26 cellular contexts compared by ENCODE assay signal in genomic region chr7:50499092-50499491, GRCh38.
"Had no signal": no experiment of that assay in that cellular context is flagged by ENCODE, and none has a peak within 500 bp of the region (broad histone marks: within the 10 kb centered on the region; RNA-seq: fewer than 3 reads in every experiment).

No MANE protein-coding gene starts in this region.

- H3K9me3 ChIP-seq: ascending aorta, gastroesophageal sphincter had no signal

- H3K27ac Mint-ChIP-seq: activated CD4-positive, alpha-beta memory T cell treated with anti-CD3 and anti-CD28 coated beads for 36 hours; activated CD4-positive, alpha-beta T cell treated with anti-CD3 and anti-CD28 coated beads for 36 hours; activated CD4-positive, alpha-beta T cell treated with anti-CD3 and anti-CD28 coated beads, Interleukin-2, amount 10 ng/mL, durations not matched to agents 24 days and 14 days; activated naive CD4-positive, alpha-beta T cell treated with anti-CD3 and anti-CD28 coated beads, Interleukin-2, amount 10 ng/mL, durations not matched to agents 7 days and 5 days; activated naive CD4-positive, alpha-beta T cell treated with anti-CD3 and anti-CD28 coated beads, Interleukin-2, amount 50 U/mL, for 72 hours; activated naive CD8-positive, alpha-beta T cell treated with anti-CD3 and anti-CD28 coated beads, Interleukin-2, amount 10 ng/mL, durations not matched to agents 7 days and 5 days; activated T-cell treated with anti-CD3 and anti-CD28 coated beads, Interleukin-2, amount 50 U/mL, for 24 hours; activated T-cell treated with anti-CD3 and anti-CD28 coated beads, Interleukin-2, amount 50 U/mL, for 72 hours; dendritic cell treated with granulocyte-macrophage colony-stimulating factor and Interleukin-4, amounts not matched to agents 40 ng/mL and 50 ng/mL, for 4 days; endodermal cell had no signal

- H3K4me3 Mint-ChIP-seq: activated CD4-positive, alpha-beta memory T cell treated with anti-CD3 and anti-CD28 coated beads for 36 hours; activated CD4-positive, alpha-beta T cell treated with anti-CD3 and anti-CD28 coated beads for 36 hours; activated CD4-positive, alpha-beta T cell treated with anti-CD3 and anti-CD28 coated beads, Interleukin-2, amount 10 ng/mL, durations not matched to agents 24 days and 14 days; activated naive CD4-positive, alpha-beta T cell treated with anti-CD3 and anti-CD28 coated beads, Interleukin-2, amount 10 ng/mL, durations not matched to agents 7 days and 5 days; activated naive CD8-positive, alpha-beta T cell treated with anti-CD3 and anti-CD28 coated beads, Interleukin-2, amount 10 ng/mL, durations not matched to agents 7 days and 5 days; activated T-cell treated with anti-CD3 and anti-CD28 coated beads, Interleukin-2, amount 50 U/mL, for 24 hours; activated T-cell treated with anti-CD3 and anti-CD28 coated beads, Interleukin-2, amount 50 U/mL, for 72 hours; brain; central memory CD8-positive, alpha-beta T cell; dendritic cell treated with granulocyte-macrophage colony-stimulating factor and Interleukin-4, amounts not matched to agents 40 ng/mL and 50 ng/mL, for 4 days; endodermal cell had no signal

- H3K27me3 ChIP-seq: ascending aorta, foreskin keratinocyte had no signal

- H3K27ac ChIP-seq: ascending aorta, dorsolateral prefrontal cortex, foreskin keratinocyte, gastroesophageal sphincter had no signal

- H3K36me3 ChIP-seq: ascending aorta, gastroesophageal sphincter had no signal

- H3K9me3 Mint-ChIP-seq: activated CD4-positive, alpha-beta memory T cell treated with anti-CD3 and anti-CD28 coated beads for 36 hours; activated CD4-positive, alpha-beta T cell treated with anti-CD3 and anti-CD28 coated beads, Interleukin-2, amount 10 ng/mL, durations not matched to agents 24 days and 14 days; activated naive CD4-positive, alpha-beta T cell treated with anti-CD3 and anti-CD28 coated beads, Interleukin-2, amount 10 ng/mL, durations not matched to agents 7 days and 5 days; activated naive CD4-positive, alpha-beta T cell treated with anti-CD3 and anti-CD28 coated beads, Interleukin-2, amount 50 U/mL, for 72 hours; activated naive CD8-positive, alpha-beta T cell treated with anti-CD3 and anti-CD28 coated beads, Interleukin-2, amount 10 ng/mL, durations not matched to agents 7 days and 5 days; activated T-cell treated with anti-CD3 and anti-CD28 coated beads, Interleukin-2, amount 50 U/mL, for 24 hours; activated T-cell treated with anti-CD3 and anti-CD28 coated beads, Interleukin-2, amount 50 U/mL, for 72 hours; central memory CD8-positive, alpha-beta T cell; dendritic cell treated with granulocyte-macrophage colony-stimulating factor and Interleukin-4, amounts not matched to agents 40 ng/mL and 50 ng/mL, for 4 days had no signal

- H3K4me1 Mint-ChIP-seq: activated CD4-positive, alpha-beta T cell treated with anti-CD3 and anti-CD28 coated beads, Interleukin-2, amount 10 ng/mL, durations not matched to agents 24 days and 14 days; activated naive CD8-positive, alpha-beta T cell treated with anti-CD3 and anti-CD28 coated beads, Interleukin-2, amount 10 ng/mL, durations not matched to agents 7 days and 5 days; central memory CD8-positive, alpha-beta T cell had no signal

- ATAC-seq: activated CD4-positive, alpha-beta T cell treated with anti-CD3 and anti-CD28 coated beads for 36 hours; activated naive CD4-positive, alpha-beta T cell treated with anti-CD3 and anti-CD28 coated beads, Interleukin-2, amount 50 U/mL, for 72 hours; activated T-cell treated with anti-CD3 and anti-CD28 coated beads, Interleukin-2, amount 50 U/mL, for 72 hours; esophagus mucosa; foreskin keratinocyte; gastroesophageal sphincter had no signal

- DNase-seq: activated CD4-positive, alpha-beta memory T cell treated with anti-CD3 and anti-CD28 coated beads for 36 hours; activated CD4-positive, alpha-beta T cell treated with anti-CD3 and anti-CD28 coated beads for 36 hours; activated CD4-positive, alpha-beta T cell treated with anti-CD3 and anti-CD28 coated beads, Interleukin-2, amount 10 ng/mL, durations not matched to agents 24 days and 14 days; activated CD4-positive, CD25-positive, alpha-beta regulatory T cell; activated CD4-positive, CD25-positive, alpha-beta regulatory T cell treated with anti-CD3 and anti-CD28 coated beads, Interleukin-2, amount 50 U/mL, for 72 hours; activated CD8-positive, alpha-beta memory T cell treated with anti-CD3 and anti-CD28 coated beads, Interleukin-2, amount 50 U/mL, for 48 hours; activated gamma-delta T cell; activated naive CD4-positive, alpha-beta T cell; activated naive CD4-positive, alpha-beta T cell treated with anti-CD3 and anti-CD28 coated beads, Interleukin-2, amount 10 ng/mL, durations not matched to agents 7 days and 5 days; activated naive CD8-positive, alpha-beta T cell treated with anti-CD3 and anti-CD28 coated beads, Interleukin-2, amount 10 ng/mL, durations not matched to agents 7 days and 5 days; activated T-cell treated with anti-CD3 and anti-CD28 coated beads for 4 hours; activated T-cell treated with anti-CD3 and anti-CD28 coated beads, Interleukin-2, amount 50 U/mL, for 24 hours; activated T-cell treated with anti-CD3 and anti-CD28 coated beads, Interleukin-2, amount 50 U/mL, for 72 hours; dorsolateral prefrontal cortex; effector memory CD4-positive, alpha-beta T cell; endodermal cell; foreskin keratinocyte; T-helper 2 cell had no signal

- H3K4me1 ChIP-seq: foreskin keratinocyte had no signal

- H3K36me3 Mint-ChIP-seq: activated CD4-positive, alpha-beta memory T cell treated with anti-CD3 and anti-CD28 coated beads for 36 hours; activated naive CD4-positive, alpha-beta T cell treated with anti-CD3 and anti-CD28 coated beads, Interleukin-2, amount 10 ng/mL, durations not matched to agents 7 days and 5 days; activated naive CD4-positive, alpha-beta T cell treated with anti-CD3 and anti-CD28 coated beads, Interleukin-2, amount 50 U/mL, for 72 hours; activated naive CD8-positive, alpha-beta T cell treated with anti-CD3 and anti-CD28 coated beads, Interleukin-2, amount 10 ng/mL, durations not matched to agents 7 days and 5 days; brain had no signal

- H3K4me3 ChIP-seq: ascending aorta, coronary artery, dorsolateral prefrontal cortex, gastroesophageal sphincter had no signal

- H3K27me3 Mint-ChIP-seq: brain had no signal
